Comparison of ENCODE assay signal across 9 cellular contexts in the genomic region with DNA sequence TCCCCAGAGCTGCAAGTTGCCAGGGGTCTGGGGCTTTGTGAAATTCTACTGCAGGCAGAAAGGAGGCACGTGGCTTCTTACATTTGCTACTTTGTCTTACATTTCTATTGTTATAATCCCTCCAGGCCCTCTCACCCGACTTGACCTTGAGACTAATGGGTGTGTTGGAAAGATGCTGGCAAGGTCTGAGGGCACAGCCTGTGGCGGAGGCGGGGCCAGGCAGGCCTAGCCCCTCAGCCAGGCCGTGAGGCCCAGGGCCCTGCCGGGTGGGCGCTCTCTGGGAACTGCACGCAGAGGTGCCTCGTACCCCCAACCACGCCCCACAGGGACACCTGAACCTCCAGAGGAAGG.
DNase-seq lines count a peak whose midpoint lies in the region; ATAC-seq and TF ChIP-seq lines count a peak whose summit lies in the region.
"Had no signal": no experiment of that assay in that cellular context is flagged by ENCODE, and none has a peak within 500 bp of the region (broad histone marks: within the 10 kb centered on the region; RNA-seq: fewer than 3 reads in every experiment).

No MANE protein-coding gene starts in this region.

- no peak overlapping the region for H3K4me3 ChIP-seq in NT2/D1 (ENCODE audit: insufficient read length, low read depth)
- peak overlapping the region in 1 of 4 experiments; percentile 36 for H3K4me3 ChIP-seq in fibroblast of lung (replicated peaks in 1 of 4; ENCODE audit: control extremely low read depth in 1 of 4, insufficient read depth in 1 of 4, low read depth in 3 of 4, low read length in 4 of 4)
- peak overlapping the region in 5 of 7 experiments; percentile 2 to 36 (median 21) for H3K4me3 ChIP-seq in skin epidermis
- H3K4me3 ChIP-seq: pancreas had no signal

- CTCF ChIA-PET in activated naive CD4-positive, alpha-beta T cell treated with anti-CD3 and anti-CD28 coated beads, Interleukin-2, amount 10 ng/mL, durations not matched to agents 7 days and 5 days (lab: Charles Lee): interaction anchor here (1.2 kb wide), 2 partner anchors 25 to 57 kb away, joined by 3 read pairs; no protein-coding TSS in a partner anchor

- no peaks in the 10 kb centered on the region for H3K27me3 ChIP-seq in NT2/D1 (ENCODE audit: insufficient read depth, insufficient read length)
- no peaks in the 10 kb centered on the region for H3K27me3 ChIP-seq in fibroblast of lung (ENCODE audit: control insufficient read depth, insufficient read depth, low read length)
- H3K27me3 ChIP-seq: pancreas had no signal

- H3K9me3 ChIP-seq in NT2/D1 (ENCODE audit: insufficient read depth, low read length) (no peaks in the 10 kb centered on the region), fibroblast of lung (ENCODE audit: control insufficient read depth, insufficient read depth, low read depth, low read length) (no peaks in the 10 kb centered on the region)
- H3K9me3 ChIP-seq: pancreas had no signal

- no peaks in the 10 kb centered on the region for H3K79me2 ChIP-seq in fibroblast of lung (ENCODE audit: control insufficient read depth, insufficient read depth, low read length)

- no peaks in the 10 kb centered on the region for H3K36me3 ChIP-seq in NT2/D1 (ENCODE audit: insufficient read depth, insufficient read length, low read length)
- no peaks in the 10 kb centered on the region for H3K36me3 ChIP-seq in fibroblast of lung (ENCODE audit: control insufficient read depth, insufficient read depth, low read length)
- H3K36me3 ChIP-seq: pancreas had no signal

- no peaks in the 10 kb centered on the region for H3K4me1 ChIP-seq in NT2/D1 (ENCODE audit: insufficient read depth, insufficient read length)
- H3K4me1 ChIP-seq in fibroblast of lung (ENCODE audit: control insufficient read depth, extremely low read depth, insufficient read depth, low read length): peaks cover 10% of the 10 kb centered on the region
- H3K4me1 ChIP-seq: pancreas had no signal

- H3K27ac Mint-ChIP-seq in activated naive CD4-positive, alpha-beta T cell treated with anti-CD3 and anti-CD28 coated beads, Interleukin-2, amount 10 ng/mL, durations not matched to agents 7 days and 5 days: no peak overlapping the region

- ATAC-seq in GM19455 (IDR thresholded peaks at IDR 0.05; ENCODE audit: unreplicated experiment) (peak; percentile 34), HG03565 (IDR thresholded peaks at IDR 0.05; ENCODE audit: unreplicated experiment) (no peak), GM19463 (IDR thresholded peaks at IDR 0.05; ENCODE audit: unreplicated experiment) (no peak)

- no peak for TF ChIP-seq CTCF in fibroblast of lung (conservative IDR thresholded peaks at IDR 0.05 in 1 of 2, IDR thresholded peaks at IDR 0.05 in 1 of 2; ENCODE audit: low read depth in 1 of 2, low read length in 2 of 2)

- H3K36me3 Mint-ChIP-seq in activated naive CD4-positive, alpha-beta T cell treated with anti-CD3 and anti-CD28 coated beads, Interleukin-2, amount 10 ng/mL, durations not matched to agents 7 days and 5 days: no peaks in the 10 kb centered on the region

- no peaks in the 10 kb centered on the region for H4K20me1 ChIP-seq in fibroblast of lung (ENCODE audit: control insufficient read depth, extremely low read depth, insufficient read depth, low read length)

- no peaks in the 10 kb centered on the region for H3K9me3 Mint-ChIP-seq in activated naive CD4-positive, alpha-beta T cell treated with anti-CD3 and anti-CD28 coated beads, Interleukin-2, amount 10 ng/mL, durations not matched to agents 7 days and 5 days

- DNase-seq in NT2/D1 (ENCODE audit: low read depth, low spot score) (no peak), fibroblast of lung (ENCODE audit: low read depth in 2 of 2) (peak in 1 of 2 donors; percentile 62), CD1c-positive myeloid dendritic cell (ENCODE audit: extremely low spot score) (no peak)
- DNase-seq in activated naive CD4-positive, alpha-beta T cell treated with anti-CD3 and anti-CD28 coated beads, Interleukin-2, amount 10 ng/mL, durations not matched to agents 7 days and 5 days: no peak

- peak overlapping the region; percentile 88 for H3K27ac ChIP-seq in fibroblast of lung (ENCODE audit: insufficient read depth, low read length)
- peak overlapping the region in 20 of 21 experiments; percentile 65 to 92 (median 83) for H3K27ac ChIP-seq in skin epidermis
- H3K27ac ChIP-seq: pancreas had no signal

- peaks cover 9% of the 10 kb centered on the region for H3K27me3 Mint-ChIP-seq in activated naive CD4-positive, alpha-beta T cell treated with anti-CD3 and anti-CD28 coated beads, Interleukin-2, amount 10 ng/mL, durations not matched to agents 7 days and 5 days

- peak overlapping the region; percentile 27 for H3K4me2 ChIP-seq in fibroblast of lung (ENCODE audit: extremely low read depth, insufficient read depth, low read length)

- peaks cover 14% of the 10 kb centered on the region for H3K4me1 Mint-ChIP-seq in activated naive CD4-positive, alpha-beta T cell treated with anti-CD3 and anti-CD28 coated beads, Interleukin-2, amount 10 ng/mL, durations not matched to agents 7 days and 5 days

- H3K9ac ChIP-seq in NT2/D1 (ENCODE audit: insufficient read length, low read depth) (peak overlapping the region; percentile 72), fibroblast of lung (ENCODE audit: insufficient read depth, low read length) (no peak overlapping the region)

- peak overlapping the region; percentile 9 for H2AFZ ChIP-seq in fibroblast of lung (ENCODE audit: low read length)

- H3K4me3 Mint-ChIP-seq in activated naive CD4-positive, alpha-beta T cell treated with anti-CD3 and anti-CD28 coated beads, Interleukin-2, amount 10 ng/mL, durations not matched to agents 7 days and 5 days: no peak overlapping the region
